Comparison of ENCODE assay signal across 19 cellular contexts in genomic region chr18:74682141-74682997, GRCh38.
DNase-seq lines count a peak whose midpoint lies in the region; ATAC-seq and TF ChIP-seq lines count a peak whose summit lies in the region.
"Had no signal": no experiment of that assay in that cellular context is flagged by ENCODE, and none has a peak within 500 bp of the region (broad histone marks: within the 10 kb centered on the region; RNA-seq: fewer than 3 reads in every experiment).

No MANE protein-coding gene starts in this region.

- intact Hi-C loops in MCF 10A (cut with micrococcal nuclease) (no loop called here), breast epithelium (cut with DNase I; ENCODE audit: low total_unique reads) (no loop called here), posterior vena cava (cut with DNase I) (no loop called here)

- ATAC-seq in GM21786 (IDR thresholded peaks at IDR 0.05; ENCODE audit: unreplicated experiment): no peak
- ATAC-seq: naive thymus-derived CD4-positive, alpha-beta T cell had no signal

- H3K4me1 ChIP-seq in breast epithelium: no peaks in the 10 kb centered on the region
- H3K4me1 ChIP-seq in fibroblast of lung (ENCODE audit: control insufficient read depth, extremely low read depth, insufficient read depth, low read length): no peaks in the 10 kb centered on the region
- H3K4me1 ChIP-seq: HAP-1, SJCRH30, testis had no signal

- BruUV-seq in MCF 10A (replicated peaks; lab: Mats Ljungman, UMichigan): no TSS peak

- H3K27ac Mint-ChIP-seq in MCF 10A (ENCODE audit: low read depth, unreplicated experiment) (peak overlapping the region; percentile 59), type B pancreatic cell (peak overlapping the region; percentile 52)
- H3K27ac Mint-ChIP-seq: activated naive CD4-positive, alpha-beta T cell treated with anti-CD3 and anti-CD28 coated beads, Interleukin-2, amount 50 U/mL, for 24 hours; endodermal cell had no signal

- H3K79me2 ChIP-seq in fibroblast of lung (ENCODE audit: control insufficient read depth, insufficient read depth, low read length): no peaks in the 10 kb centered on the region

- POLR2A ChIA-PET in MCF 10A (lab: Yijun Ruan, JAX): interaction anchor here (0.7 to 1.2 kb wide), 4 partner anchors 10 to 40 kb away, joined by 3 to 4 read pairs (median 4); no protein-coding TSS in a partner anchor

- H2AFZ ChIP-seq in fibroblast of lung (ENCODE audit: low read length): no peak overlapping the region

- H3K4me2 ChIP-seq in fibroblast of lung (ENCODE audit: extremely low read depth, insufficient read depth, low read length): no peak overlapping the region
- H3K4me2 ChIP-seq: smooth muscle cell had no signal

- H3K27ac ChIP-seq in breast epithelium (no peak overlapping the region), fibroblast of lung (ENCODE audit: insufficient read depth, low read length) (no peak overlapping the region)
- H3K27ac ChIP-seq: SJCRH30, testis had no signal

- H3K4me1 Mint-ChIP-seq in MCF 10A (ENCODE audit: insufficient read depth, unreplicated experiment) (peaks cover 12% of the 10 kb centered on the region), type B pancreatic cell (ENCODE audit: unreplicated experiment) (peaks cover 7% of the 10 kb centered on the region)
- H3K4me1 Mint-ChIP-seq: endodermal cell had no signal

- H3K27me3 ChIP-seq in breast epithelium (no peaks in the 10 kb centered on the region), fibroblast of lung (ENCODE audit: control insufficient read depth, insufficient read depth, low read length) (no peaks in the 10 kb centered on the region)
- H3K27me3 ChIP-seq: SJCRH30, testis had no signal

- H4K20me1 ChIP-seq in fibroblast of lung (ENCODE audit: control insufficient read depth, extremely low read depth, insufficient read depth, low read length): no peaks in the 10 kb centered on the region

- TF ChIP-seq POLR2A in breast epithelium (IDR thresholded peaks at IDR 0.05): no peak

- H3K9me3 Mint-ChIP-seq in MCF 10A (ENCODE audit: unreplicated experiment) (no peaks in the 10 kb centered on the region), type B pancreatic cell (peaks cover 6% of the 10 kb centered on the region)

- H3K27me3 Mint-ChIP-seq in MCF 10A (ENCODE audit: insufficient read depth, unreplicated experiment): no peaks in the 10 kb centered on the region
- no peaks in the 10 kb centered on the region for H3K27me3 Mint-ChIP-seq in type B pancreatic cell
- H3K27me3 Mint-ChIP-seq: activated naive CD4-positive, alpha-beta T cell treated with anti-CD3 and anti-CD28 coated beads, Interleukin-2, amount 50 U/mL, for 24 hours; naive thymus-derived CD4-positive, alpha-beta T cell had no signal

- H3K4me3 Mint-ChIP-seq in MCF 10A (ENCODE audit: unreplicated experiment) (peak overlapping the region; percentile 42), type B pancreatic cell (peak overlapping the region; percentile 5)
- H3K4me3 Mint-ChIP-seq: activated naive CD4-positive, alpha-beta T cell treated with anti-CD3 and anti-CD28 coated beads, Interleukin-2, amount 50 U/mL, for 24 hours; endodermal cell; naive thymus-derived CD4-positive, alpha-beta T cell had no signal

- H3K9ac ChIP-seq in fibroblast of lung (ENCODE audit: insufficient read depth, low read length): no peak overlapping the region

- H3K4me3 ChIP-seq in breast epithelium (no peak overlapping the region), fibroblast of lung (replicated peaks in 1 of 4; ENCODE audit: control extremely low read depth in 1 of 4, insufficient read depth in 1 of 4, low read depth in 3 of 4, low read length in 4 of 4) (no peak overlapping the region)
- H3K4me3 ChIP-seq: HAP-1, lung, SJCRH30, smooth muscle cell, testis had no signal

- H3K36me3 ChIP-seq in breast epithelium (no peaks in the 10 kb centered on the region), fibroblast of lung (ENCODE audit: control insufficient read depth, insufficient read depth, low read length) (no peaks in the 10 kb centered on the region)
- H3K36me3 ChIP-seq: HAP-1, SJCRH30 had no signal

- no peak for TF ChIP-seq CTCF in MCF 10A (IDR thresholded peaks at IDR 0.05; ENCODE audit: unreplicated experiment)
- TF ChIP-seq CTCF in breast epithelium (IDR thresholded peaks at IDR 0.05): no peak
- TF ChIP-seq CTCF in fibroblast of lung (conservative IDR thresholded peaks at IDR 0.05 in 1 of 2, IDR thresholded peaks at IDR 0.05 in 1 of 2; ENCODE audit: low read depth in 1 of 2, low read length in 2 of 2): no peak
- TF ChIP-seq CTCF in type B pancreatic cell (conservative IDR thresholded peaks at IDR 0.05): no peak

- H3K9me3 ChIP-seq in breast epithelium (peaks cover 0 to 6% of the 10 kb centered on the region in 2 donors), fibroblast of lung (ENCODE audit: control insufficient read depth, insufficient read depth, low read depth, low read length) (no peaks in the 10 kb centered on the region)
- H3K9me3 ChIP-seq: HAP-1, SJCRH30, testis had no signal

- H3K36me3 Mint-ChIP-seq in MCF 10A (ENCODE audit: insufficient read depth, unreplicated experiment): peaks cover 13% of the 10 kb centered on the region
- peaks cover 26% of the 10 kb centered on the region for H3K36me3 Mint-ChIP-seq in type B pancreatic cell

- CTCF ChIA-PET in MCF 10A (lab: Yijun Ruan, JAX): interaction anchor here (0.5 to 1.2 kb wide), 4 partner anchors 9 to 874 kb away, joined by 3 read pairs; no protein-coding TSS in a partner anchor

- DNase-seq in MCF 10A (ENCODE audit: unreplicated experiment) (peak; percentile 49), breast epithelium (ENCODE audit: low spot score in 2 of 2) (no peak), NCI-H748 (lab: John Stamatoyannopoulos, UW; ENCODE audit: unreplicated experiment) (peak; percentile 63), fibroblast of lung (ENCODE audit: low read depth in 2 of 2) (peak; percentile 7 to 35), type B pancreatic cell (ENCODE audit: extremely low spot score, unreplicated experiment) (no peak), T-helper 1 cell (no peak), posterior vena cava (ENCODE audit: low spot score) (no peak)
- DNase-seq: activated CD8-positive, alpha-beta memory T cell treated with anti-CD3 and anti-CD28 coated beads, Interleukin-2, amount 50 U/mL, for 48 hours; AML-193; endodermal cell; posterior cingulate gyrus; SJCRH30; testis had no signal

Comparison
In these comparisons a context has a peak if more than half of its experiments do, and no peak if none do; other contexts are left out.
1. DNase-seq: peak in MCF 10A (single experiment), NCI-H748 (single experiment) and fibroblast of lung (2 of 2); none in breast epithelium (0 of 2), type B pancreatic cell (single experiment), T-helper 1 cell (0 of 5) and posterior vena cava (single experiment).